8 cellular contexts compared by ENCODE assay signal in the genomic region with DNA sequence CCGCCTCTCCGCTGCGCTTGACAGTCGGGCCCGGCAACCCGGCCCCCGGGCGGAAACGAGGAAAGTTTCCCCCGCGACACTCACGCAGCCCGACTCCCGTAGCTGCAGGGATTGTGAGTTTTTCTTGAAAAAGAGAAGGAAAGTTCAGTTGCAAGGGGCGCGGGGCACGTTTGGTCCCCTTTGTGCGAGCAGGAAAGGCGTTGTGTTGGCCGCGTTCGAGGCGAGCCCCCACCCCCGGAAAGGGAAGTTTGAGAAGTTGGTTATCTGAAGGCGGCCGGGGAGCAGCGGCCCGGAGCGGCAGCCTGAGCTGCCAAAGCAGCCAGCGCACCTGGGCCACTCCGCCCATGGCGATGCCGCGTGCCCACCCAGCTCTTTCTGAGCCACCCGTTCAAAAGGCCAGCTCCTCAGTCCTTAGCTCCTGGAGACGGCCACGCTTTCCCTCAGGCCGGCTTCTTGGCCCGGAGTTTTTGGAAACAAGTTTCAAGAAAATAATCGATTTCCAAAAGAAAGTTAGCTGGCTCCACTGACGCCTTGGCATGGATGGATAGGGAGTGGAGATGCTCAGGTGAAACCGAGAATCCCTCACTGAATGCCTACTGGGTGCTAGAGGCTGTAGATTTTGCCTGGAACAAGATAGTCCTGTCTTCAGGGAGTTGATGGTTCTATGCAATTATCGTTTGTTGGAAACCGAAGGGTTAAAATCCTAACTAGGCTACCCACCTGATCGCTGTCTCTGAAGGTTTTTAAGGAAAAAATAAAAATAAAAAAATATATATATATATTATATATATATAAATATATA. TPM values are rescaled to one million over a fixed set of nuclear protein-coding genes. Genes with fewer than 3 reads are reported as not detected.
A peak's percentile ranks its signal among the peaks of the same experiment; 100 is the strongest.
DNase-seq lines count a peak whose midpoint lies in the region; ATAC-seq, FAIRE-seq and TF ChIP-seq lines count a peak whose summit lies in the region.

No MANE protein-coding gene starts in this region.

- peaks cover 35% of the 10 kb centered on the region for H4K20me1 ChIP-seq in astrocyte (ENCODE audit: insufficient read depth, low read length)

- DNase-seq in AG04450 (ENCODE audit: low read depth, low spot score), result no peak
- DNase-seq in T-helper 1 cell, result peak; percentile 30 to 74 (median 57)
- no peak for DNase-seq in astrocyte (ENCODE audit: low read depth)
- DNase-seq in spleen, result peak; percentile 97
- DNase-seq in DMS114 treated with DMSO at 0.1 percent for 48 hours (lab: John Stamatoyannopoulos, UW; ENCODE audit: unreplicated experiment), result no peak

- peak overlapping the region; percentile 86 for H3K27ac ChIP-seq in AG04450 (ENCODE audit: low read depth, low read length)
- H3K27ac ChIP-seq in astrocyte (ENCODE audit: low read depth, low read length), result peak overlapping the region; percentile 95
- H3K27ac ChIP-seq in iPS-18a (ENCODE audit: low read length), result peak overlapping the region; percentile 10
- peak overlapping the region; percentile 97 to 100 (median 100) for H3K27ac ChIP-seq in spleen

- POLR2A ChIA-PET in AG04450 (lab: Yijun Ruan, JAX), result interaction anchor here (0.7 to 2.5 kb wide), 8 partner anchors 9 to 114 kb away, joined by 3 to 12 read pairs (median 4); no protein-coding TSS in a partner anchor

- no peaks in the 10 kb centered on the region for H3K36me3 ChIP-seq in astrocyte (ENCODE audit: insufficient read depth, low read length)
- no peaks in the 10 kb centered on the region for H3K36me3 ChIP-seq in iPS-18a (ENCODE audit: control insufficient read depth, low read depth, low read length)
- H3K36me3 ChIP-seq in spleen, result no peaks in the 10 kb centered on the region

- H3K4me2 ChIP-seq in astrocyte (ENCODE audit: low read length), result peak overlapping the region; percentile 94

- H3K9ac ChIP-seq in astrocyte (ENCODE audit: low read length), result peak overlapping the region; percentile 95
- H3K9ac ChIP-seq in iPS-18a (ENCODE audit: low read length), result peak overlapping the region; percentile 61

- no peak for FAIRE-seq in astrocyte (lab: Jason Lieb, UNC)

- no peaks in the 10 kb centered on the region for H3K9me3 Mint-ChIP-seq in astrocyte (ENCODE audit: unreplicated experiment)

- H3K36me3 Mint-ChIP-seq in astrocyte (ENCODE audit: low read depth, unreplicated experiment), result no peaks in the 10 kb centered on the region

- peak overlapping the region; percentile 97 for H3K4me3 Mint-ChIP-seq in astrocyte (ENCODE audit: unreplicated experiment)

- peaks cover 5% of the 10 kb centered on the region; the same call in 1 of the 2 replicates for H3K9me3 ChIP-seq in AG04450 (ENCODE audit: control insufficient read depth, insufficient read depth, low read length)
- H3K9me3 ChIP-seq in astrocyte (ENCODE audit: insufficient read depth, low read depth, low read length), result no peaks in the 10 kb centered on the region
- H3K9me3 ChIP-seq in iPS-18a (ENCODE audit: control insufficient read depth, low read depth, low read length), result no peaks in the 10 kb centered on the region
- H3K9me3 ChIP-seq in spleen, result no peaks in the 10 kb centered on the region

- CTCF ChIA-PET in AG04450 (lab: Charles Lee), result interaction anchor here (0.6 to 2.0 kb wide), 5 partner anchors 9 to 766 kb away, joined by 3 to 5 read pairs (median 4); no protein-coding TSS in a partner anchor

- ATAC-seq in GM19324 (IDR thresholded peaks at IDR 0.05; ENCODE audit: low FRiP score, unreplicated experiment) (peak; percentile 44), HG03439 (IDR thresholded peaks at IDR 0.05; ENCODE audit: unreplicated experiment) (peak; percentile 59)

- TF ChIP-seq CTCF in AG04450 (IDR thresholded peaks at IDR 0.05; ENCODE audit: low read depth, low read length) (no peak), astrocyte (IDR thresholded peaks at IDR 0.05; ENCODE audit: insufficient read depth, low read depth, low read length) (no peak), spleen (IDR thresholded peaks at IDR 0.05 in 8 of 11, conservative IDR thresholded peaks at IDR 0.05 in 3 of 11) (no peak)

- peaks cover 47% of the 10 kb centered on the region for H3K4me1 Mint-ChIP-seq in astrocyte (ENCODE audit: low read depth, unreplicated experiment)

- H3K4me3 ChIP-seq in AG04450 (ENCODE audit: low read depth, low read length), result peak overlapping the region; percentile 74
- peak overlapping the region; percentile 98 for H3K4me3 ChIP-seq in astrocyte (ENCODE audit: insufficient read depth, low read depth, low read length)
- H3K4me3 ChIP-seq in iPS-18a (ENCODE audit: low read length), result peak overlapping the region; percentile 61
- peak overlapping the region; percentile 56 to 88 (median 71) for H3K4me3 ChIP-seq in spleen

- H3K27ac Mint-ChIP-seq in astrocyte (ENCODE audit: unreplicated experiment), result peak overlapping the region; percentile 86

- WGBS in spleen, 5 donors, result 1 to 3% (median 2%) methylated on average over 19 to 45 of the region's 45 CpGs

- H2AFZ ChIP-seq in astrocyte (ENCODE audit: low read depth, low read length), result peak overlapping the region; percentile 70

- no peaks in the 10 kb centered on the region for H3K27me3 ChIP-seq in AG04450 (ENCODE audit: control insufficient read depth, insufficient read depth, low read length)
- H3K27me3 ChIP-seq in astrocyte (ENCODE audit: insufficient read depth, low read length), result no peaks in the 10 kb centered on the region
- H3K27me3 ChIP-seq in iPS-18a (ENCODE audit: control insufficient read depth, insufficient read depth, low read length), result peaks cover 17% of the 10 kb centered on the region
- H3K27me3 ChIP-seq in spleen (replicated peaks in 1 of 7), result no peaks in the 10 kb centered on the region

- H3K27me3 Mint-ChIP-seq in astrocyte (ENCODE audit: low read depth, unreplicated experiment), result no peaks in the 10 kb centered on the region

- peaks cover 57% of the 10 kb centered on the region for H3K79me2 ChIP-seq in astrocyte (ENCODE audit: insufficient read depth, low read length)

- intact Hi-C loops in spleen (cut with DNase I; ENCODE audit: low total_unique reads), result no loop called here

- peak; percentile 54 to 87 (median 82) for TF ChIP-seq POLR2A in spleen (IDR thresholded peaks at IDR 0.05)

- peaks cover 21% of the 10 kb centered on the region for H3K4me1 ChIP-seq in astrocyte (ENCODE audit: insufficient read depth, low read length)
- H3K4me1 ChIP-seq in iPS-18a (ENCODE audit: control insufficient read depth, low read depth, low read length), result peaks cover 12% of the 10 kb centered on the region
- peaks cover 52 to 86% (median 71%) of the 10 kb centered on the region in 6 donors for H3K4me1 ChIP-seq in spleen

RNA-seq across cellular contexts. Expression of a gene that starts 0.8 kb away (rescaled TPM):
- polyA plus RNA-seq in AG04450 (2011; rRNA removed) (155 and 158 TPM in 2 replicates), spleen (10 to 100 TPM; 18.2 to 45.6 (median 33.7) TPM)
- 158 and 168 TPM in 2 replicates for polyA minus RNA-seq in AG04450 (2011; rRNA and poly(A)+ RNA removed)
- total RNA-seq in astrocyte (39.9 and 44.1 TPM in 2 replicates), spleen (100 to 1,000 TPM; 163 to 322 (median 277) TPM)

Comparison
In these comparisons a context has a peak if more than half of its experiments do, and no peak if none do; other contexts are left out.
1. DNase-seq: peak in T-helper 1 cell (5 of 5) and spleen (single experiment); none in AG04450 (single experiment), astrocyte (single experiment) and DMS114 treated with DMSO at 0.1 percent for 48 hours (single experiment).
2. H3K27ac ChIP-seq: peak in every context shown above with its lines; median percentile 100 in spleen; 95 in astrocyte; 86 in AG04450; 10 in iPS-18a.
3. Peak in every context shown above with its lines, with median percentiles within 50 percentile points of each other: H3K4me3 ChIP-seq.